ENCODE assay signal across 8 cellular contexts in genomic region chr9:36101916-36102741, GRCh38. TPM values are rescaled to one million over a fixed set of nuclear protein-coding genes. Genes with fewer than 3 reads are reported as not detected.
DNase-seq lines count a peak whose midpoint lies in the region; ATAC-seq and TF ChIP-seq lines count a peak whose summit lies in the region.

No MANE protein-coding gene starts in this region.

- H3K9me3 ChIP-seq in cardiac muscle cell (ENCODE audit: low read depth) = no peaks in the 10 kb centered on the region
- H3K9me3 ChIP-seq in adrenal gland (replicated peaks in 1 of 3) = no peaks in the 10 kb centered on the region
- H3K9me3 ChIP-seq in aorta (ENCODE audit: control insufficient read depth, low read length) = no peaks in the 10 kb centered on the region

- no peaks in the 10 kb centered on the region for H3K4me1 ChIP-seq in cardiac muscle cell (ENCODE audit: low read depth)
- no peaks in the 10 kb centered on the region for H3K4me1 ChIP-seq in adrenal gland (replicated peaks in 1 of 2)
- H3K4me1 ChIP-seq in aorta (ENCODE audit: control insufficient read depth in 1 of 2, insufficient read depth in 2 of 2, low read length in 2 of 2) = no peaks in the 10 kb centered on the region

- DNase-seq in cardiac muscle cell (ENCODE audit: low read depth in 1 of 2, low spot score in 1 of 2) (peak in 1 of 2 donors; percentile 97), cardiac septum (ENCODE audit: low spot score) (no peak), adrenal gland (peak; percentile 37 to 86 (median 77)), kidney epithelial cell (ENCODE audit: low read depth) (peak; percentile 94), aorta (no peak)

- TF ChIP-seq POLR2A in adrenal gland (IDR thresholded peaks at IDR 0.05) = no peak

- H3K27ac ChIP-seq in cardiac muscle cell (peak overlapping the region; percentile 44), adrenal gland (peak overlapping the region in 2 of 5 donors; percentile 31 to 50), aorta (ENCODE audit: low read depth in 1 of 2, low read length in 2 of 2) (no peak overlapping the region)

- H3K36me3 ChIP-seq in cardiac muscle cell (peaks cover 8% of the 10 kb centered on the region), adrenal gland (replicated peaks in 1 of 2) (no peaks in the 10 kb centered on the region), kidney epithelial cell (ENCODE audit: control insufficient read depth, insufficient read depth, low read length) (no peaks in the 10 kb centered on the region), aorta (ENCODE audit: control insufficient read depth in 1 of 2, insufficient read depth in 2 of 2, low read length in 1 of 2) (no peaks in the 10 kb centered on the region)

- intact Hi-C loops in cardiac septum (cut with DNase I) = no loop called here
- intact Hi-C loops in adrenal gland (cut with DNase I) = loop anchor here in 1 of 2 donors (2.0 kb wide), 1 partner anchor 65 kb away; no protein-coding TSS in a partner anchor
- intact Hi-C loops in aorta (cut with DNase I) = loop anchor here (2.0 to 10.0 kb wide), 2 partner anchors 65 to 223 kb away; no protein-coding TSS in a partner anchor

- 42 to 64% (median 57%) methylated on average over 4 of the region's 4 CpGs for WGBS in adrenal gland, 4 donors
- 49 to 63% methylated on average over 4 of the region's 4 CpGs for WGBS in aorta, 2 donors

- TF ChIP-seq CTCF in cardiac muscle cell (IDR thresholded peaks at IDR 0.05; ENCODE audit: low read depth, low read length) = no peak
- no peak for TF ChIP-seq CTCF in adrenal gland (IDR thresholded peaks at IDR 0.05)
- TF ChIP-seq CTCF in kidney epithelial cell (IDR thresholded peaks at IDR 0.05; ENCODE audit: insufficient read depth, low read length, poor library complexity, severe bottlenecking) = no peak

- ATAC-seq in aorta (ENCODE audit: low FRiP score) = peak; percentile 41
- ATAC-seq in GM19463 (IDR thresholded peaks at IDR 0.05; ENCODE audit: unreplicated experiment) = no peak
- ATAC-seq in HG03175 (IDR thresholded peaks at IDR 0.05; ENCODE audit: unreplicated experiment) = no peak
- no peak for ATAC-seq in GM18502 (IDR thresholded peaks at IDR 0.05; ENCODE audit: poor library complexity, unreplicated experiment)

- H3K27me3 ChIP-seq in cardiac muscle cell (no peaks in the 10 kb centered on the region), adrenal gland (no peaks in the 10 kb centered on the region), kidney epithelial cell (ENCODE audit: control insufficient read depth, insufficient read depth, low read length) (no peaks in the 10 kb centered on the region), aorta (ENCODE audit: control insufficient read depth in 1 of 2, insufficient read depth in 2 of 2, low read length in 1 of 2) (no peaks in the 10 kb centered on the region)

- H3K4me3 ChIP-seq in cardiac muscle cell = no peak overlapping the region
- H3K4me3 ChIP-seq in adrenal gland = no peak overlapping the region
- no peak overlapping the region for H3K4me3 ChIP-seq in kidney epithelial cell (ENCODE audit: low read depth, low read length)
- H3K4me3 ChIP-seq in aorta (ENCODE audit: low read length in 2 of 2) = no peak overlapping the region

RNA-seq across cellular contexts. Expression of gene GLIPR2, which starts 34.4 kb away (rescaled TPM):
- total RNA-seq in cardiac muscle cell (3.2 and 8.6 TPM in 2 replicates), cardiac septum (6.6 TPM), adrenal gland (10 to 100 TPM; 20.8 to 42.4 (median 33.5) TPM), kidney epithelial cell (38.6 and 43.1 TPM in 2 replicates), aorta (10 to 100 TPM; 34.0 to 35.8 TPM)
- polyA plus RNA-seq in cardiac muscle cell (9.2 and 15.1 TPM in 2 replicates), adrenal gland (10 to 100 TPM; 16.1 to 35.2 (median 24.3) TPM), aorta (10 to 100 TPM; 26.9 to 56.5 TPM)

Comparison
In these comparisons a context has a peak if more than half of its experiments do, and no peak if none do; other contexts are left out.
1. DNase-seq: peak in adrenal gland (7 of 7) and kidney epithelial cell (single experiment); none in cardiac septum (single experiment) and aorta (0 of 2).